Comparison of ENCODE assay signal across 12 cellular contexts in genomic region chr21:44090332-44090731, GRCh38. TPM values are rescaled to one million over a fixed set of nuclear protein-coding genes. Genes with fewer than 3 reads are reported as not detected.
DNase-seq lines count a peak whose midpoint lies in the region; ATAC-seq and TF ChIP-seq lines count a peak whose summit lies in the region.
"Had no signal": no experiment of that assay in that cellular context is flagged by ENCODE, and none has a peak within 500 bp of the region (broad histone marks: within the 10 kb centered on the region; RNA-seq: fewer than 3 reads in every experiment).

No MANE protein-coding gene starts in this region.

- TF ChIP-seq CTCF in CD4-positive, alpha-beta T cell (IDR thresholded peaks at IDR 0.05): no peak
- TF ChIP-seq CTCF in OCI-LY7 (conservative IDR thresholded peaks at IDR 0.05; ENCODE audit: low read length) (no peak), colonic mucosa (IDR thresholded peaks at IDR 0.05) (no peak), osteoblast (IDR thresholded peaks at IDR 0.05; ENCODE audit: extremely low read depth, low read depth, low read length) (no peak)

- DNase-seq in CD4-positive, alpha-beta T cell: peak in 2 of 10 experiments; percentile 25 to 36
- peak; percentile 90 for DNase-seq in OCI-LY7 (ENCODE audit: low spot score)
- peak; percentile 92 for DNase-seq in colonic mucosa
- peak; percentile 3 for DNase-seq in osteoblast (ENCODE audit: insufficient read length, low spot score, missing footprints)
- no peak for DNase-seq in RPMI8226
- DNase-seq: NCI-H1436 treated with DMSO at 0.1 percent for 48 hours; NK-92 treated with Interleukin-12 subunit alpha and Interleukin-12 subunit beta, amount 100 ng/mL, for 24 hours had no signal

- peak overlapping the region; percentile 30 for H3K4me2 ChIP-seq in OCI-LY7 (ENCODE audit: low read length)
- H3K4me2 ChIP-seq in osteoblast (ENCODE audit: insufficient read depth, low read length): no peak overlapping the region
- H3K4me2 ChIP-seq: GM23338 had no signal

- H3K36me3 ChIP-seq in OCI-LY7 (ENCODE audit: insufficient read depth, low read length) (peaks cover 75% of the 10 kb centered on the region), colonic mucosa (no peaks in the 10 kb centered on the region), osteoblast (ENCODE audit: insufficient read depth, low read length) (peaks cover 78% of the 10 kb centered on the region)

- peaks cover 60% of the 10 kb centered on the region for H3K4me1 Mint-ChIP-seq in CD4-positive, alpha-beta T cell (ENCODE audit: low read depth)
- H3K4me1 Mint-ChIP-seq: GM23338 had no signal

- H3K27ac Mint-ChIP-seq in CD4-positive, alpha-beta T cell: peak overlapping the region; percentile 95
- H3K27ac Mint-ChIP-seq: GM23338 had no signal

- H2AFZ ChIP-seq in OCI-LY7 (ENCODE audit: low read length): no peak overlapping the region
- no peak overlapping the region for H2AFZ ChIP-seq in osteoblast (ENCODE audit: low read length)
- H2AFZ ChIP-seq: GM23338 had no signal

- POLR2A ChIA-PET in CD4-positive, alpha-beta T cell (lab: Charles Lee): interaction anchor here (0.6 kb wide), 1 partner anchor 24 kb away, joined by 3 read pairs; no protein-coding TSS in a partner anchor
- POLR2A ChIA-PET in OCI-LY7 (lab: Charles Lee): no interaction called here

- H3K36me3 Mint-ChIP-seq in CD4-positive, alpha-beta T cell (ENCODE audit: low read depth): peaks cover 69% of the 10 kb centered on the region

- no peak overlapping the region for H3K4me3 ChIP-seq in OCI-LY7 (ENCODE audit: low read depth, low read length, poor library complexity, severe bottlenecking)
- H3K4me3 ChIP-seq in colonic mucosa: no peak overlapping the region
- no peak overlapping the region for H3K4me3 ChIP-seq in osteoblast (ENCODE audit: insufficient read depth, low read length)
- H3K4me3 ChIP-seq: gastroesophageal sphincter, GM23338 had no signal

- H3K4me3 Mint-ChIP-seq in CD4-positive, alpha-beta T cell: peak overlapping the region; percentile 72
- H3K4me3 Mint-ChIP-seq: GM23338 had no signal

- peaks cover 26% of the 10 kb centered on the region for H3K4me1 ChIP-seq in OCI-LY7 (ENCODE audit: insufficient read depth, low read length, poor library complexity, severe bottlenecking)
- peaks cover 22% of the 10 kb centered on the region for H3K4me1 ChIP-seq in colonic mucosa
- peaks cover 2% of the 10 kb centered on the region for H3K4me1 ChIP-seq in osteoblast (ENCODE audit: insufficient read depth, low read length)

- no peaks in the 10 kb centered on the region for H3K9me3 ChIP-seq in CD4-positive, alpha-beta T cell (ENCODE audit: control insufficient read depth, low read length)
- H3K9me3 ChIP-seq in OCI-LY7 (ENCODE audit: low read length) (no peaks in the 10 kb centered on the region), colonic mucosa (no peaks in the 10 kb centered on the region), osteoblast (ENCODE audit: low read depth, low read length) (no peaks in the 10 kb centered on the region)
- H3K9me3 ChIP-seq: gastroesophageal sphincter had no signal

- H3K27me3 Mint-ChIP-seq in CD4-positive, alpha-beta T cell: no peaks in the 10 kb centered on the region

- intact Hi-C loops in CD4-positive, alpha-beta T cell (cut with DNase I, micrococcal nuclease): no loop called here
- intact Hi-C loops in OCI-LY7 (cut with micrococcal nuclease; ENCODE audit: unreplicated experiment) (no loop called here), colonic mucosa (cut with DNase I) (no loop called here)

- H3K9ac ChIP-seq in colonic mucosa (ENCODE audit: low read depth in 2 of 2, low read length in 2 of 2): peak overlapping the region in 1 of 2 donors; percentile 97

- no peaks in the 10 kb centered on the region for H3K9me2 ChIP-seq in OCI-LY7 (ENCODE audit: insufficient read depth, low read length)

- no peaks in the 10 kb centered on the region for H3K27me3 ChIP-seq in CD4-positive, alpha-beta T cell (ENCODE audit: control insufficient read depth, insufficient read depth, low read length)
- H3K27me3 ChIP-seq in colonic mucosa (no peaks in the 10 kb centered on the region), osteoblast (ENCODE audit: insufficient read depth, low read length) (no peaks in the 10 kb centered on the region)
- H3K27me3 ChIP-seq: gastroesophageal sphincter had no signal

- no peaks in the 10 kb centered on the region for H3K9me3 Mint-ChIP-seq in CD4-positive, alpha-beta T cell
- H3K9me3 Mint-ChIP-seq: GM23338 had no signal

- no TSS peak for BruUV-seq in OCI-LY7 (replicated peaks; lab: Mats Ljungman, UMichigan)

- ATAC-seq in CD4-positive, alpha-beta T cell (ENCODE audit: poor library complexity): no peak
- no peak for ATAC-seq in GM21717 (IDR thresholded peaks at IDR 0.05; ENCODE audit: unreplicated experiment)
- no peak for ATAC-seq in HG03045 (IDR thresholded peaks at IDR 0.05; ENCODE audit: unreplicated experiment)
- ATAC-seq in GM21529 (IDR thresholded peaks at IDR 0.05; ENCODE audit: unreplicated experiment): no peak
- ATAC-seq: gastroesophageal sphincter, GM23338 had no signal

- H4K20me1 ChIP-seq in OCI-LY7 (ENCODE audit: insufficient read depth, low read length) (no peaks in the 10 kb centered on the region), osteoblast (ENCODE audit: insufficient read depth, low read length) (peaks cover 18% of the 10 kb centered on the region)

- CTCF ChIA-PET in CD4-positive, alpha-beta T cell (lab: Charles Lee): interaction anchor here (1.0 kb wide), 1 partner anchor 76 kb away, joined by 3 read pairs; no protein-coding TSS in a partner anchor
- CTCF ChIA-PET in OCI-LY7 (lab: Charles Lee; ENCODE audit: unreplicated experiment): no interaction called here

- H3K27ac ChIP-seq in CD4-positive, alpha-beta T cell (ENCODE audit: low read depth, low read length): peak overlapping the region; percentile 80
- H3K27ac ChIP-seq in OCI-LY7 (ENCODE audit: low read depth, low read length, poor library complexity, severe bottlenecking) (peak overlapping the region; percentile 77), colonic mucosa (peak overlapping the region; percentile 90), osteoblast (ENCODE audit: low read depth, low read length) (no peak overlapping the region)
- H3K27ac ChIP-seq: gastroesophageal sphincter had no signal

- H3K79me2 ChIP-seq in OCI-LY7 (ENCODE audit: insufficient read depth, low read depth, low read length) (no peaks in the 10 kb centered on the region), osteoblast (ENCODE audit: insufficient read depth, low read length) (peaks cover 2% of the 10 kb centered on the region)

RNA-seq across cellular contexts. Expression of gene PWP2, which starts 16.9 kb away (rescaled TPM):
- 10 to 100 TPM; 38.0 to 40.6 TPM for total RNA-seq in CD4-positive, alpha-beta T cell
- 2.5 and 8.2 TPM in 2 replicates for total RNA-seq in OCI-LY7 (2014; rRNA removed; shearing (Covaris generic))
- 8.4 and 11.5 TPM in 2 replicates for total RNA-seq in OCI-LY7 (2022)
- total RNA-seq in colonic mucosa: 1 to 10 TPM; 2.3 to 3.1 TPM
- total RNA-seq in osteoblast: 2.2 and 2.7 TPM in 2 replicates

RNA-seq across cellular contexts. Expression of gene GATD3, which starts 43.2 kb away (rescaled TPM):
- 10 to 100 TPM; 21.9 to 23.0 TPM for total RNA-seq in CD4-positive, alpha-beta T cell
- 6.6 TPM in 2 replicates for total RNA-seq in OCI-LY7 (2014; rRNA removed; shearing (Covaris generic))
- total RNA-seq in OCI-LY7 (2022) (24.1 and 28.1 TPM in 2 replicates), colonic mucosa (10 to 100 TPM in 1 of 2 donors, 1 to 10 TPM in 1; 6.5 to 10.6 TPM), osteoblast (8.8 and 16.3 TPM in 2 replicates)
